In the genomic region with DNA sequence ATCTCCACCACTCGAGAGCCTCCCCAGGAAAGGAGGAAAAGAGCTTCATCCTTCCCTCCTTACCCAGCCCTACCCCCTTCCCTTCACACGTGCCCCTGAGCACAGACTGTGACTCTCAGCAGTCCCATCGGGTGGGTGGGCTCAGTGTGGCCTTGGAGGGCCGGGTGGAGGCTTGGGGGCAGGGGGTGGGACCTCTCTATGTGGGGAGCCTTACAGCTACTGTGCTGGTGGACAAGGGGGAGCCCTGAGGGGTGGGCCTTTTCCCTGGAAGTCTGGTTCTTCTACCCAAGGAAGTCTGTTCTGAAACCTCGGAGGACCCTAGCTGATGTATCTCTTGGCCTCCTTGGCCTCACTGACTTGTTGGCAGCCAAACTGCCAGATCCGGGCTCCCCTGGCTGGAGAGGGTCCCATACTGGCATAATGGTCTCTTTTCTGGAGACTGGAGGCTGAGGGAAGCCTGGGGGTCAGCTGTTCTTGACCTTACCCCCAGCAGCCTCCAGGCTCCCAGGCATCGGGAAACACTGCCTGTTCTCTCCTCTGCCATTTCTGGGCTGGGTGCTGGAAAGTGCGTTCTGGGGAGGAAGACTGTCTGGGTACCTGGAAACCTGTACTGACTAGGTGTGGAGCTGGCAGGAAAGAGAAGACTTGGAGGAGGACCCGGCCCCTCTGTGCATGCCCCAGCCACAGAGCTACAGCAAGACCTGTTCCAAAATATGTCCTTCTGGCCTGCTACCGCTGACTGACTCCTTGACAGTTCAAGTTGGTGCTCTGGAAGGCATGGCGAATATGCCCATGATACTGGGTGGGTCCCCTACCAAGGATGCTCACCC, we compare ENCODE assay signal across 10 cellular contexts. TPM values are rescaled to one million over a fixed set of nuclear protein-coding genes. Genes with fewer than 3 reads are reported as not detected.
DNase-seq lines count a peak whose midpoint lies in the region; ATAC-seq and TF ChIP-seq lines count a peak whose summit lies in the region.
"Had no signal": no experiment of that assay in that cellular context is flagged by ENCODE, and none has a peak within 500 bp of the region (broad histone marks: within the 10 kb centered on the region; RNA-seq: fewer than 3 reads in every experiment).

No MANE protein-coding gene starts in this region.

- H3K4me1 ChIP-seq in heart left ventricle (peaks cover 12 to 88% (median 64%) of the 10 kb centered on the region in 12 donors), vagina (peaks cover 30% of the 10 kb centered on the region)

- no peak for ATAC-seq in heart left ventricle
- no peak for ATAC-seq in Right ventricle myocardium inferior
- no peak for ATAC-seq in HG02588 (IDR thresholded peaks at IDR 0.05; ENCODE audit: unreplicated experiment)
- ATAC-seq in activated CD4-positive, CD25-positive, alpha-beta regulatory T cell treated with anti-CD3 and anti-CD28 coated beads, Interleukin-2, amount 50 U/mL, for 24 hours: no peak

- H3K27me3 ChIP-seq in heart left ventricle (no peaks in the 10 kb centered on the region), vagina (no peaks in the 10 kb centered on the region)

- H3K4me3 ChIP-seq in heart left ventricle (peak overlapping the region in 1 of 12 donors; percentile 9), vagina (no peak overlapping the region)

- H3K27ac ChIP-seq in heart left ventricle (peak overlapping the region; percentile 19 to 91 (median 76)), caudate nucleus (ENCODE audit: low read depth, low read length) (peak overlapping the region; percentile 59), vagina (peak overlapping the region; percentile 6)

- TF ChIP-seq CTCF in heart left ventricle (IDR thresholded peaks at IDR 0.05): no peak
- no peak for TF ChIP-seq CTCF in vagina (IDR thresholded peaks at IDR 0.05)

- intact Hi-C loops in heart left ventricle (cut with DNase I): no loop called here
- intact Hi-C loops in Right ventricle myocardium inferior (cut with DNase I): no loop called here
- intact Hi-C loops in vagina (cut with DNase I): no loop called here

- TF ChIP-seq POLR2A in heart left ventricle (IDR thresholded peaks at IDR 0.05): no peak
- no peak for TF ChIP-seq POLR2A in vagina (IDR thresholded peaks at IDR 0.05)

- H3K9me3 ChIP-seq in heart left ventricle (no peaks in the 10 kb centered on the region), vagina (no peaks in the 10 kb centered on the region)

- 51 to 64% (median 57%) methylated on average over 10 to 11 of the region's 11 CpGs for WGBS in heart left ventricle, 4 donors

- DNase-seq in heart left ventricle (peak in 2 of 5 donors; percentile 13 to 63), Right ventricle myocardium inferior (ENCODE audit: missing footprints) (no peak), caudate nucleus (lab: John Stamatoyannopoulos, UW) (no peak), mucosa of gallbladder (ENCODE audit: low spot score) (peak; percentile 6), vagina (ENCODE audit: extremely low spot score in 2 of 2) (no peak), glomerular visceral epithelial cell (ENCODE audit: extremely low spot score) (no peak)
- DNase-seq: NCI-H226 had no signal

- H3K36me3 ChIP-seq in heart left ventricle (peaks cover 0 to 16% (median 0%) of the 10 kb centered on the region in 9 donors), vagina (no peaks in the 10 kb centered on the region)

RNA-seq across cellular contexts. Expression of gene VASH1, which starts 7.6 kb away (rescaled TPM):
- total RNA-seq in heart left ventricle (10 to 100 TPM in 6 of 9 donors, 1 to 10 TPM in 3; 7.8 to 30.8 (median 11.1) TPM), Right ventricle myocardium inferior (14.4 TPM), mucosa of gallbladder (18.4 TPM), vagina (6.1 TPM)
- polyA plus RNA-seq in heart left ventricle: 10 to 100 TPM in 1 of 2 donors, 1 to 10 TPM in 1; 9.9 to 25.2 TPM

RNA-seq across cellular contexts. Expression of gene ANGEL1, which starts 43.8 kb away (rescaled TPM):
- total RNA-seq in heart left ventricle: 10 to 100 TPM in 8 of 9 donors, 1 to 10 TPM in 1; 9.3 to 16.3 (median 13.8) TPM
- 10 to 100 TPM in 1 of 2 donors, 1 to 10 TPM in 1; 9.5 to 10.7 TPM for polyA plus RNA-seq in heart left ventricle
- total RNA-seq in Right ventricle myocardium inferior: 10.5 TPM
- total RNA-seq in mucosa of gallbladder: 22.2 TPM
- 13.0 TPM for total RNA-seq in vagina

RNA-seq across cellular contexts. Expression of gene LRRC74A, which starts 57.3 kb away (rescaled TPM):
- total RNA-seq in heart left ventricle (not detected), Right ventricle myocardium inferior (not detected), mucosa of gallbladder (not detected), vagina (not detected)
- not detected for polyA plus RNA-seq in heart left ventricle
- polyA plus RNA-seq: BJ had no signal

Comparison
In these comparisons a context has a peak if more than half of its experiments do, and no peak if none do; other contexts are left out.
1. H3K27ac ChIP-seq: peak in every context shown above with its lines; median percentile 76 in heart left ventricle; 59 in caudate nucleus; 6 in vagina.